In genomic region chr9:35748858-35749514, GRCh38 we compare ENCODE assay signal across 1 cellular context.
TF ChIP-seq lines count a peak whose summit lies in the region.

Gene GBA2, minus strand, starts transcription at chr9:35749228. Its CDS starts 524 bp downstream, at chr9:35748704.
A gene with protein sequence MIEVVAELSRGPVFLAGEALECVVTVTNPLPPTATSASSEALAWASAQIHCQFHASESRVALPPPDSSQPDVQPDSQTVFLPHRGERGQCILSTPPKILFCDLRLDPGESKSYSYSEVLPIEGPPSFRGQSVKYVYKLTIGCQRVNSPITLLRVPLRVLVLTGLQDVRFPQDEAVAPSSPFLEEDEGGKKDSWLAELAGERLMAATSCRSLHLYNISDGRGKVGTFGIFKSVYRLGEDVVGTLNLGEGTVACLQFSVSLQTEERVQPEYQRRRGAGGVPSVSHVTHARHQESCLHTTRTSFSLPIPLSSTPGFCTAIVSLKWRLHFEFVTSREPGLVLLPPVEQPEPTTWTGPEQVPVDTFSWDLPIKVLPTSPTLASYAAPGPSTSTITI (plus strand): TSS chr9:35749287. CDS start chr9:35749756, 469 bp downstream.

TF ChIP-seq in GM12878, 131 proteins besides CTCF, POLR2A, EP300 and RAD21 (continued from another document):
- TF ChIP-seq, protein P1, sequence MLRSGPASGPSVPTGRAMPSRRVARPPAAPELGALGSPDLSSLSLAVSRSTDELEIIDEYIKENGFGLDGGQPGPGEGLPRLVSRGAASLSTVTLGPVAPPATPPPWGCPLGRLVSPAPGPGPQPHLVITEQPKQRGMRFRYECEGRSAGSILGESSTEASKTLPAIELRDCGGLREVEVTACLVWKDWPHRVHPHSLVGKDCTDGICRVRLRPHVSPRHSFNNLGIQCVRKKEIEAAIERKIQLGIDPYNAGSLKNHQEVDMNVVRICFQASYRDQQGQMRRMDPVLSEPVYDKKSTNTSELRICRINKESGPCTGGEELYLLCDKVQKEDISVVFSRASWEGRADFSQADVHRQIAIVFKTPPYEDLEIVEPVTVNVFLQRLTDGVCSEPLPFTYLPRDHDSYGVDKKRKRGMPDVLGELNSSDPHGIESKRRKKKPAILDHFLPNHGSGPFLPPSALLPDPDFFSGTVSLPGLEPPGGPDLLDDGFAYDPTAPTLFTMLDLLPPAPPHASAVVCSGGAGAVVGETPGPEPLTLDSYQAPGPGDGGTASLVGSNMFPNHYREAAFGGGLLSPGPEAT (IDR thresholded peaks at IDR 0.05; ENCODE audit: low read depth): peak; percentile 20; the same call in 1 of the 2 replicates
- no peak for TF ChIP-seq SREBF2 (IDR thresholded peaks at IDR 0.05; ENCODE audit: low read length)
